ENCODE assay signal across 19 cellular contexts in genomic region chr17:71628306-71628705, GRCh38.
"Had no signal": no experiment of that assay in that cellular context is flagged by ENCODE, and none has a peak within 500 bp of the region (broad histone marks: within the 10 kb centered on the region; RNA-seq: fewer than 3 reads in every experiment).

No MANE protein-coding gene starts in this region.

- H3K4me1 ChIP-seq: ascending aorta, gastrocnemius medialis, heart left ventricle, pancreas had no signal

- H3K27ac Mint-ChIP-seq: activated CD4-positive, alpha-beta memory T cell treated with anti-CD3 and anti-CD28 coated beads for 36 hours; activated CD4-positive, alpha-beta T cell treated with anti-CD3 and anti-CD28 coated beads for 36 hours; activated CD8-positive, alpha-beta memory T cell treated with anti-CD3 and anti-CD28 coated beads, Interleukin-2, amount 10 ng/mL, durations not matched to agents 7 days and 5 days; activated naive CD4-positive, alpha-beta T cell treated with anti-CD3 and anti-CD28 coated beads, Interleukin-2, amount 10 ng/mL, durations not matched to agents 7 days and 5 days; activated T-cell treated with anti-CD3 and anti-CD28 coated beads, Interleukin-2, amount 50 U/mL, for 24 hours; endodermal cell; naive thymus-derived CD4-positive, alpha-beta T cell; stimulated activated effector memory CD8-positive, alpha-beta T cell treated with anti-CD3 and anti-CD28 coated beads, Interleukin-12 subunit alpha, Interleukin-12 subunit beta, amount 100 ng/mL, for 72 hours had no signal

- H3K36me3 Mint-ChIP-seq: activated CD4-positive, alpha-beta memory T cell treated with anti-CD3 and anti-CD28 coated beads for 36 hours; activated CD8-positive, alpha-beta memory T cell treated with anti-CD3 and anti-CD28 coated beads, Interleukin-2, amount 10 ng/mL, durations not matched to agents 7 days and 5 days; activated naive CD4-positive, alpha-beta T cell treated with anti-CD3 and anti-CD28 coated beads, Interleukin-2, amount 10 ng/mL, durations not matched to agents 7 days and 5 days; naive thymus-derived CD4-positive, alpha-beta T cell; stimulated activated effector memory CD8-positive, alpha-beta T cell treated with anti-CD3 and anti-CD28 coated beads, Interleukin-12 subunit alpha, Interleukin-12 subunit beta, amount 100 ng/mL, for 72 hours had no signal

- H3K27ac ChIP-seq: ascending aorta, cardiac muscle cell, dorsolateral prefrontal cortex, gastrocnemius medialis, heart left ventricle, pancreas, thoracic aorta had no signal

- H3K36me3 ChIP-seq: ascending aorta, cardiac muscle cell, gastrocnemius medialis, heart left ventricle, pancreas, thoracic aorta had no signal

- DNase-seq: activated CD4-positive, alpha-beta memory T cell treated with anti-CD3 and anti-CD28 coated beads for 36 hours; activated CD4-positive, alpha-beta T cell treated with anti-CD3 and anti-CD28 coated beads for 36 hours; activated CD8-positive, alpha-beta memory T cell treated with anti-CD3 and anti-CD28 coated beads, Interleukin-2, amount 10 ng/mL, durations not matched to agents 7 days and 5 days; activated naive CD4-positive, alpha-beta T cell treated with anti-CD3 and anti-CD28 coated beads, Interleukin-2, amount 10 ng/mL, durations not matched to agents 7 days and 5 days; activated T-cell treated with anti-CD3 and anti-CD28 coated beads, Interleukin-2, amount 50 U/mL, for 24 hours; dorsolateral prefrontal cortex; endodermal cell; erythroblast; gastrocnemius medialis; heart left ventricle; mammary epithelial cell; mucosa of descending colon; naive thymus-derived CD4-positive, alpha-beta T cell; pancreas had no signal

- H3K27me3 Mint-ChIP-seq: activated CD4-positive, alpha-beta memory T cell treated with anti-CD3 and anti-CD28 coated beads for 36 hours; activated CD4-positive, alpha-beta T cell treated with anti-CD3 and anti-CD28 coated beads for 36 hours; activated CD8-positive, alpha-beta memory T cell treated with anti-CD3 and anti-CD28 coated beads, Interleukin-2, amount 10 ng/mL, durations not matched to agents 7 days and 5 days; activated naive CD4-positive, alpha-beta T cell treated with anti-CD3 and anti-CD28 coated beads, Interleukin-2, amount 10 ng/mL, durations not matched to agents 7 days and 5 days; activated T-cell treated with anti-CD3 and anti-CD28 coated beads, Interleukin-2, amount 50 U/mL, for 24 hours; naive thymus-derived CD4-positive, alpha-beta T cell had no signal

- H3K4me3 ChIP-seq: ascending aorta, cardiac muscle cell, dorsolateral prefrontal cortex, gastrocnemius medialis, heart left ventricle, mucosa of descending colon, pancreas, thoracic aorta had no signal

- H3K4me3 Mint-ChIP-seq: activated CD4-positive, alpha-beta memory T cell treated with anti-CD3 and anti-CD28 coated beads for 36 hours; activated CD4-positive, alpha-beta T cell treated with anti-CD3 and anti-CD28 coated beads for 36 hours; activated CD8-positive, alpha-beta memory T cell treated with anti-CD3 and anti-CD28 coated beads, Interleukin-2, amount 10 ng/mL, durations not matched to agents 7 days and 5 days; activated naive CD4-positive, alpha-beta T cell treated with anti-CD3 and anti-CD28 coated beads, Interleukin-2, amount 10 ng/mL, durations not matched to agents 7 days and 5 days; activated T-cell treated with anti-CD3 and anti-CD28 coated beads, Interleukin-2, amount 50 U/mL, for 24 hours; endodermal cell; naive thymus-derived CD4-positive, alpha-beta T cell; stimulated activated effector memory CD8-positive, alpha-beta T cell treated with anti-CD3 and anti-CD28 coated beads, Interleukin-12 subunit alpha, Interleukin-12 subunit beta, amount 100 ng/mL, for 72 hours had no signal

- H3K4me1 Mint-ChIP-seq: activated CD4-positive, alpha-beta T cell treated with anti-CD3 and anti-CD28 coated beads for 36 hours; activated CD8-positive, alpha-beta memory T cell treated with anti-CD3 and anti-CD28 coated beads, Interleukin-2, amount 10 ng/mL, durations not matched to agents 7 days and 5 days; activated naive CD4-positive, alpha-beta T cell treated with anti-CD3 and anti-CD28 coated beads, Interleukin-2, amount 10 ng/mL, durations not matched to agents 7 days and 5 days; endodermal cell; naive thymus-derived CD4-positive, alpha-beta T cell; stimulated activated effector memory CD8-positive, alpha-beta T cell treated with anti-CD3 and anti-CD28 coated beads, Interleukin-12 subunit alpha, Interleukin-12 subunit beta, amount 100 ng/mL, for 72 hours had no signal

- ATAC-seq: activated CD4-positive, alpha-beta T cell treated with anti-CD3 and anti-CD28 coated beads for 36 hours; activated CD8-positive, alpha-beta memory T cell treated with anti-CD3 and anti-CD28 coated beads, Interleukin-2, amount 10 ng/mL, durations not matched to agents 7 days and 5 days; gastrocnemius medialis; heart left ventricle; left lobe of liver; mucosa of descending colon; naive thymus-derived CD4-positive, alpha-beta T cell; pancreas; stimulated activated effector memory CD8-positive, alpha-beta T cell treated with anti-CD3 and anti-CD28 coated beads, Interleukin-12 subunit alpha, Interleukin-12 subunit beta, amount 100 ng/mL, for 72 hours had no signal

- H3K9me3 Mint-ChIP-seq: activated T-cell treated with anti-CD3 and anti-CD28 coated beads, Interleukin-2, amount 50 U/mL, for 24 hours; endodermal cell had no signal

- H3K27me3 ChIP-seq: ascending aorta, cardiac muscle cell, dorsolateral prefrontal cortex, heart left ventricle, pancreas had no signal

- H3K9me3 ChIP-seq: ascending aorta, gastrocnemius medialis, heart left ventricle, mucosa of descending colon, pancreas, thoracic aorta had no signal

- FAIRE-seq: pancreas had no signal
